ENCODE assay signal across 8 cellular contexts in genomic region chr11:79062814-79063762, GRCh38.
A peak's percentile ranks its signal among the peaks of the same experiment; 100 is the strongest.
DNase-seq lines count a peak whose midpoint lies in the region; ATAC-seq and TF ChIP-seq lines count a peak whose summit lies in the region.
"Had no signal": no experiment of that assay in that cellular context is flagged by ENCODE, and none has a peak within 500 bp of the region (broad histone marks: within the 10 kb centered on the region; RNA-seq: fewer than 3 reads in every experiment).

No MANE protein-coding gene starts in this region.

- 72% methylated on average over 11 of the region's 16 CpGs for WGBS in esophagus muscularis mucosa

- no peak overlapping the region for H3K4me3 ChIP-seq in esophagus muscularis mucosa
- no peak overlapping the region for H3K4me3 ChIP-seq in retinal pigment epithelial cell (ENCODE audit: low read length)

- DNase-seq in NCI-H526 treated with DMSO at 0.1 percent for 48 hours (lab: John Stamatoyannopoulos, UW) = peak; percentile 14
- DNase-seq in esophagus muscularis mucosa (ENCODE audit: extremely low spot score) = no peak
- DNase-seq in retinal pigment epithelial cell (ENCODE audit: low read depth) = no peak
- DNase-seq in NCI-H226 = no peak
- DNase-seq in stimulated activated CD4-positive, alpha-beta T cell treated with anti-CD3 and anti-CD28 coated beads, Interleukin-2, amount 100 ng/mL, for 24 hours = no peak
- DNase-seq: activated naive CD4-positive, alpha-beta T cell treated with anti-CD3 and anti-CD28 coated beads, Interleukin-2, amount 10 ng/mL, durations not matched to agents 7 days and 5 days had no signal

- TF ChIP-seq EP300 in esophagus muscularis mucosa (IDR thresholded peaks at IDR 0.05) = no peak

- H3K4me1 ChIP-seq in esophagus muscularis mucosa = peaks cover 0 to 7% (median 2%) of the 10 kb centered on the region in 4 donors

- H3K27ac ChIP-seq in esophagus muscularis mucosa (replicated peaks in 1 of 4) = no peak overlapping the region

- TF ChIP-seq CTCF in GM12874 (IDR thresholded peaks at IDR 0.05; ENCODE audit: insufficient read depth, low read depth, low read length) = 0 out of 2 replicates have a peak, but pooled peaks have one; percentile 10
- TF ChIP-seq CTCF in esophagus muscularis mucosa (IDR thresholded peaks at IDR 0.05) = peak; percentile 17 to 38 (median 21)
- peak; percentile 75 for TF ChIP-seq CTCF in retinal pigment epithelial cell (conservative IDR thresholded peaks at IDR 0.05; ENCODE audit: low read depth, low read length)

- TF ChIP-seq POLR2A in esophagus muscularis mucosa (IDR thresholded peaks at IDR 0.05; ENCODE audit: low read depth) = no peak

- ATAC-seq in GM21529 (IDR thresholded peaks at IDR 0.05; ENCODE audit: unreplicated experiment) = no peak

- intact Hi-C loops in esophagus muscularis mucosa (cut with DNase I) = loop anchor here (2.0 to 10.0 kb wide), 2 partner anchors 38 to 112 kb away; no protein-coding TSS in a partner anchor

- no peaks in the 10 kb centered on the region for H3K27me3 ChIP-seq in esophagus muscularis mucosa

- H3K36me3 ChIP-seq in esophagus muscularis mucosa = no peaks in the 10 kb centered on the region

- no peaks in the 10 kb centered on the region for H3K9me3 ChIP-seq in esophagus muscularis mucosa

Comparison
In these comparisons a context has a peak if more than half of its experiments do, and no peak if none do; other contexts are left out.
1. CTCF ChIP-seq: peak in every context shown above with its lines; median percentile 75 in retinal pigment epithelial cell; 21 in esophagus muscularis mucosa; 10 in GM12874.